In the genomic region with DNA sequence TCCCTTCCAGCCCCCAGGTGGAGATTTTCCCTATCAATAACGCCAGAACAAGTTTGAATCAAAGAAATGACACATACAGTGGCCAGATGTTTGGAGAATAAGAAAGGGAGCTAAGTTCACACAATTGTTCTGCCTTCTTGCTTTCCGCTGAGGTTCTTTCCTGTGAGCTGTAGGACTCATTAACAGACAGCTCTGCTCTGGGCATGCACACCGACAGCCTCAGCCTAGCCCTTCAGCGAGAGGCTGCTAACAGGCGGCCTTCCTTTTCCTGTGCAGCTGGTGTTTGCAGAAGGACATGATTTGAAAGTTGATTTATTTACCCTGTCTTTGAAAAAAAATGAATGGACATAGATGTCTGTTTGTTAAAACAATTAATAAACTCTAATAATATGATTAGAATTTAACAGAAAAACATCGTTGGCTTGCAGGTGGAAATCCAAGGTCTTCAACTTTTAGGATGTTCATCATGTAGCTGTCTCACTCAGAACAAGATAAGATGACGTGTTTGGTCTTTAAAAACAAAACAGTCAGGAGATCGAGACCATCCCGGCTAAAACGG, we compare ENCODE assay signal across 9 cellular contexts.
A peak's percentile ranks its signal among the peaks of the same experiment; 100 is the strongest.
DNase-seq lines count a peak whose midpoint lies in the region; ATAC-seq, FAIRE-seq and TF ChIP-seq lines count a peak whose summit lies in the region.
"Had no signal": no experiment of that assay in that cellular context is flagged by ENCODE, and none has a peak within 500 bp of the region (broad histone marks: within the 10 kb centered on the region; RNA-seq: fewer than 3 reads in every experiment).

No MANE protein-coding gene starts in this region.

- H2BK120ac ChIP-seq in neuronal stem cell (ENCODE audit: low read depth, low read length), result no peak overlapping the region

- no peak overlapping the region for H2BK12ac ChIP-seq in neuronal stem cell (ENCODE audit: low read length)

- H3K4me1 Mint-ChIP-seq in activated T-cell treated with anti-CD3 and anti-CD28 coated beads, Interleukin-2, amount 50 U/mL, for 24 hours (ENCODE audit: low read depth), result peaks cover 42% of the 10 kb centered on the region

- no peak overlapping the region for H3K4ac ChIP-seq in neuronal stem cell (ENCODE audit: low read length)

- in situ Hi-C loops in GM23248 (cut with MboI), result no loop called here

- no peak overlapping the region for H2BK5ac ChIP-seq in neuronal stem cell (ENCODE audit: low read length)

- H2AK5ac ChIP-seq in neuronal stem cell (ENCODE audit: low read depth, low read length), result no peak overlapping the region

- H3K36me3 Mint-ChIP-seq in activated T-cell treated with anti-CD3 and anti-CD28 coated beads, Interleukin-2, amount 50 U/mL, for 24 hours (ENCODE audit: low read depth), result no peaks in the 10 kb centered on the region

- no peaks in the 10 kb centered on the region for H3F3A ChIP-seq in GM23248 (ENCODE audit: insufficient read depth)

- H3K4me3 ChIP-seq in heart left ventricle, result peak overlapping the region in 2 of 12 donors; percentile 17 to 18
- H3K4me3 ChIP-seq in neuronal stem cell (ENCODE audit: low read length in 2 of 2), result no peak overlapping the region
- no peak overlapping the region for H3K4me3 ChIP-seq in kidney (ENCODE audit: low read length in 2 of 2)
- H3K4me3 ChIP-seq in GM23248, result no peak overlapping the region

- TF ChIP-seq CTCF in heart left ventricle (IDR thresholded peaks at IDR 0.05) (no peak), kidney (IDR thresholded peaks at IDR 0.05; ENCODE audit: borderline replicate concordance, extremely low read depth, insufficient read depth) (no peak)

- 50 to 58% (median 51%) methylated on average over 10 of the region's 10 CpGs for WGBS in heart left ventricle, 4 donors
- no CpG with 5 or more reads among the region's 10 CpGs for WGBS in neuronal stem cell (ENCODE audit: extremely low coverage in 2 of 2, insufficient read length in 2 of 2, insufficient replicate concordance in 1 of 2), 2 donors
- WGBS in GM23248 (ENCODE audit: low coverage in 1 of 2, low lambda C conversion rate in 2 of 2, missing lambda C conversion rate in 2 of 2), 2 experiments, result 60 to 64% methylated on average over 10 of the region's 10 CpGs

- H3K27me3 ChIP-seq in heart left ventricle (no peaks in the 10 kb centered on the region), neuronal stem cell (ENCODE audit: control insufficient read depth in 3 of 3, insufficient read depth in 3 of 3, low read depth in 1 of 3, low read length in 3 of 3) (no peaks in the 10 kb centered on the region), GM23248 (replicated peaks; ENCODE audit: insufficient read depth) (peaks cover 19% of the 10 kb centered on the region)

- H4K8ac ChIP-seq in neuronal stem cell (ENCODE audit: low read depth, low read length), result no peak overlapping the region

- H3K9me2 ChIP-seq in GM23248 (ENCODE audit: insufficient read depth), result no peaks in the 10 kb centered on the region

- H2BK15ac ChIP-seq in neuronal stem cell (ENCODE audit: low read length), result no peak overlapping the region

- no peak overlapping the region for H3K27ac Mint-ChIP-seq in activated T-cell treated with anti-CD3 and anti-CD28 coated beads, Interleukin-2, amount 50 U/mL, for 24 hours

- H3K14ac ChIP-seq in neuronal stem cell (ENCODE audit: low read length), result no peak overlapping the region

- no peaks in the 10 kb centered on the region for H3K79me1 ChIP-seq in neuronal stem cell (ENCODE audit: low read depth, low read length)

- no peak overlapping the region for H3K18ac ChIP-seq in neuronal stem cell (ENCODE audit: low read length)

- ATAC-seq in heart left ventricle (peak; percentile 59 to 93 (median 64)), HG03521 (IDR thresholded peaks at IDR 0.05; ENCODE audit: unreplicated experiment) (peak; percentile 52)
- ATAC-seq: Panc1 had no signal

- no peak for FAIRE-seq in kidney (lab: Jason Lieb, UNC)

- H3K9me3 Mint-ChIP-seq in activated T-cell treated with anti-CD3 and anti-CD28 coated beads, Interleukin-2, amount 50 U/mL, for 24 hours, result no peaks in the 10 kb centered on the region

- H2AFZ ChIP-seq in neuronal stem cell (ENCODE audit: low read length), result peak overlapping the region; percentile 72
- no peak overlapping the region for H2AFZ ChIP-seq in GM23248

- H3K79me2 ChIP-seq in GM23248 (ENCODE audit: insufficient read depth), result no peaks in the 10 kb centered on the region

- H4K20me1 ChIP-seq in GM23248 (ENCODE audit: insufficient read depth), result no peaks in the 10 kb centered on the region

- peaks cover 3% of the 10 kb centered on the region for H3K27me3 Mint-ChIP-seq in activated T-cell treated with anti-CD3 and anti-CD28 coated beads, Interleukin-2, amount 50 U/mL, for 24 hours

- DNase-seq in heart left ventricle (peak in 3 of 5 donors; percentile 39 to 51 (median 41)), cardiac septum (ENCODE audit: low spot score) (no peak), neuronal stem cell (ENCODE audit: low spot score) (no peak), NCI-H2171 (lab: John Stamatoyannopoulos, UW) (no peak), kidney (no peak), GM23248 (no peak)
- no peak for DNase-seq in activated T-cell treated with anti-CD3 and anti-CD28 coated beads, Interleukin-2, amount 50 U/mL, for 24 hours

- H3K9ac ChIP-seq in neuronal stem cell (ENCODE audit: low read depth, low read length, poor library complexity), result no peak overlapping the region
- H3K9ac ChIP-seq in kidney (ENCODE audit: low read length in 2 of 2), result no peak overlapping the region
- no peak overlapping the region for H3K9ac ChIP-seq in GM23248

- intact Hi-C loops in heart left ventricle (cut with DNase I), result loop anchor here in 5 of 10 donors (10.0 kb wide), 4 partner anchors 157 to 287 kb away; a partner anchor contains a TSS
- intact Hi-C loops in cardiac septum (cut with DNase I), result loop anchor here (10.0 kb wide), 2 partner anchors 267 to 507 kb away; no protein-coding TSS in a partner anchor
- intact Hi-C loops in kidney (cut with DNase I), result no loop called here

- no peaks in the 10 kb centered on the region for H3K36me3 ChIP-seq in heart left ventricle
- no peaks in the 10 kb centered on the region for H3K36me3 ChIP-seq in neuronal stem cell (replicated peaks in 1 of 2; ENCODE audit: control insufficient read depth in 2 of 2, insufficient read depth in 2 of 2, low read length in 2 of 2)
- H3K36me3 ChIP-seq in kidney (ENCODE audit: control insufficient read depth in 1 of 2, insufficient read depth in 2 of 2, low read length in 2 of 2), result no peaks in the 10 kb centered on the region
- H3K36me3 ChIP-seq in GM23248 (ENCODE audit: low read depth), result no peaks in the 10 kb centered on the region

- TF ChIP-seq POLR2A in heart left ventricle (IDR thresholded peaks at IDR 0.05), result no peak

- H3K4me1 ChIP-seq in heart left ventricle, result peaks cover 0 to 16% (median 4%) of the 10 kb centered on the region in 12 donors
- H3K4me1 ChIP-seq in neuronal stem cell (ENCODE audit: control insufficient read depth in 2 of 2, insufficient read depth in 1 of 2, low read depth in 1 of 2, low read length in 2 of 2), result no peaks in the 10 kb centered on the region
- no peaks in the 10 kb centered on the region for H3K4me1 ChIP-seq in kidney (ENCODE audit: control insufficient read depth in 1 of 2, insufficient read depth in 1 of 2, low read depth in 1 of 2, low read length in 2 of 2)
- H3K4me1 ChIP-seq in GM23248 (ENCODE audit: insufficient read depth), result no peaks in the 10 kb centered on the region

- H3K4me2 ChIP-seq in neuronal stem cell (ENCODE audit: insufficient read depth, low read length, poor library complexity, severe bottlenecking) (no peak overlapping the region), GM23248 (ENCODE audit: unreplicated experiment) (no peak overlapping the region)

- peak overlapping the region; percentile 44 for H3K4me3 Mint-ChIP-seq in activated T-cell treated with anti-CD3 and anti-CD28 coated beads, Interleukin-2, amount 50 U/mL, for 24 hours

- H3K27ac ChIP-seq in heart left ventricle (peak overlapping the region in 8 of 12 donors; percentile 1 to 66 (median 36)), neuronal stem cell (replicated peaks; ENCODE audit: low read length) (no peak overlapping the region), kidney (ENCODE audit: low read depth in 2 of 2, low read length in 2 of 2) (no peak overlapping the region), GM23248 (no peak overlapping the region)

- H3K9me3 ChIP-seq in heart left ventricle, result no peaks in the 10 kb centered on the region
- H3K9me3 ChIP-seq in neuronal stem cell (replicated peaks in 1 of 2; ENCODE audit: control insufficient read depth in 2 of 2, insufficient read depth in 1 of 2, low read depth in 1 of 2, low read length in 2 of 2), result no peaks in the 10 kb centered on the region
- no peaks in the 10 kb centered on the region for H3K9me3 ChIP-seq in kidney (ENCODE audit: control insufficient read depth in 1 of 2, low read length in 2 of 2)
- H3K9me3 ChIP-seq in GM23248 (ENCODE audit: low read depth), result no peaks in the 10 kb centered on the region

- H4K91ac ChIP-seq in neuronal stem cell (ENCODE audit: low read depth, low read length, poor library complexity), result no peak overlapping the region

- no peak overlapping the region for H3K23ac ChIP-seq in neuronal stem cell (ENCODE audit: low read depth, low read length, poor library complexity)

Comparison
In these comparisons a context has a peak if more than half of its experiments do, and no peak if none do; other contexts are left out.
1. DNase-seq: peak in heart left ventricle (3 of 5); none in cardiac septum (single experiment), activated T-cell treated with anti-CD3 and anti-CD28 coated beads, Interleukin-2, amount 50 U/mL, for 24 hours (single experiment), neuronal stem cell (single experiment), NCI-H2171 (single experiment), kidney (single experiment) and GM23248 (single experiment).
2. H3K27ac ChIP-seq: peak in heart left ventricle (8 of 12); none in neuronal stem cell (single experiment), kidney (0 of 2) and GM23248 (single experiment).